ENCODE assay signal across 13 cellular contexts in genomic region chr9:107246259-107247254, GRCh38. TPM values are rescaled to one million over a fixed set of nuclear protein-coding genes. Genes with fewer than 3 reads are reported as not detected.
A peak's percentile ranks its signal among the peaks of the same experiment; 100 is the strongest.
DNase-seq lines count a peak whose midpoint lies in the region; ATAC-seq, FAIRE-seq and TF ChIP-seq lines count a peak whose summit lies in the region.
"Had no signal": no experiment of that assay in that cellular context is flagged by ENCODE, and none has a peak within 500 bp of the region (broad histone marks: within the 10 kb centered on the region; RNA-seq: fewer than 3 reads in every experiment).

No MANE protein-coding gene starts in this region.

- H2AFZ ChIP-seq in HepG2 (ENCODE audit: low read length) = no peak overlapping the region

- H4K20me1 ChIP-seq in DOHH2 (ENCODE audit: control insufficient read depth, insufficient read depth, low read depth, low read length) = no peaks in the 10 kb centered on the region
- no peaks in the 10 kb centered on the region for H4K20me1 ChIP-seq in HepG2 (ENCODE audit: insufficient read depth, low read length)

- H3K27ac ChIP-seq in DOHH2 (ENCODE audit: low read depth, low read length) (no peak overlapping the region), HepG2 (ENCODE audit: extremely low read length, insufficient read depth, low read length) (no peak overlapping the region), uterus (no peak overlapping the region), sigmoid colon (no peak overlapping the region)
- H3K27ac ChIP-seq: SK-N-MC, transverse colon had no signal

- CTCF ChIA-PET in activated CD8-positive, alpha-beta T cell treated with anti-CD3 and anti-CD28 coated beads, Interleukin-2, amount 10 ng/mL, durations not matched to agents 7 days and 5 days (lab: Charles Lee) = no interaction called here
- CTCF ChIA-PET in HepG2 (lab: Yijun Ruan, JAX; ENCODE audit: low intra/inter-chr PET ratio, low total read pairs) = interaction anchor here (1.2 kb wide), 1 partner anchor 109 kb away, joined by 3 read pairs; no protein-coding TSS in a partner anchor

- H3K4me1 ChIP-seq in DOHH2 (ENCODE audit: control insufficient read depth, low read length) (no peaks in the 10 kb centered on the region), HepG2 (ENCODE audit: insufficient read depth, low read length) (peaks cover 65% of the 10 kb centered on the region), uterus (no peaks in the 10 kb centered on the region), sigmoid colon (peaks cover 0 to 10% (median 4%) of the 10 kb centered on the region in 4 donors)

- H3K27ac Mint-ChIP-seq in activated CD8-positive, alpha-beta T cell treated with anti-CD3 and anti-CD28 coated beads, Interleukin-2, amount 10 ng/mL, durations not matched to agents 7 days and 5 days = peak overlapping the region; percentile 64
- H3K27ac Mint-ChIP-seq in CD14-positive monocyte (peak overlapping the region in 1 of 7 donors; percentile 43), progenitor cell of endocrine pancreas (no peak overlapping the region)

- no peak for FAIRE-seq in HepG2 (lab: Jason Lieb, UNC)

- WGBS in HepG2 (ENCODE audit: low lambda C conversion rate) = 96% methylated on average over 5 of the region's 5 CpGs
- WGBS in sigmoid colon, 2 donors = 91 to 95% methylated on average over 5 of the region's 5 CpGs

- no peak overlapping the region for H3K4me3 Mint-ChIP-seq in activated CD8-positive, alpha-beta T cell treated with anti-CD3 and anti-CD28 coated beads, Interleukin-2, amount 10 ng/mL, durations not matched to agents 7 days and 5 days
- H3K4me3 Mint-ChIP-seq in CD14-positive monocyte (no peak overlapping the region), progenitor cell of endocrine pancreas (ENCODE audit: low read depth) (no peak overlapping the region)

- no peaks in the 10 kb centered on the region for H3K27me3 Mint-ChIP-seq in activated CD8-positive, alpha-beta T cell treated with anti-CD3 and anti-CD28 coated beads, Interleukin-2, amount 10 ng/mL, durations not matched to agents 7 days and 5 days (ENCODE audit: low read depth)
- H3K27me3 Mint-ChIP-seq in CD14-positive monocyte (ENCODE audit: low read depth in 3 of 3) = peaks cover 5 to 13% (median 6%) of the 10 kb centered on the region in 3 donors
- H3K27me3 Mint-ChIP-seq in progenitor cell of endocrine pancreas = no peaks in the 10 kb centered on the region

- POLR2A ChIA-PET in activated CD8-positive, alpha-beta T cell treated with anti-CD3 and anti-CD28 coated beads, Interleukin-2, amount 10 ng/mL, durations not matched to agents 7 days and 5 days (lab: Charles Lee) = interaction anchor here (0.7 kb wide), 1 partner anchor 36 kb away, joined by 4 read pairs; the partner anchor contains the start of gene RAD23B
- POLR2A ChIA-PET in HepG2 (lab: Yijun Ruan, JAX) = no interaction called here

- no TSS peak for BruUV-seq in HepG2 (replicated peaks; lab: Mats Ljungman, UMichigan)

- in situ Hi-C loops in HepG2 (cut with HindIII; ENCODE audit: extremely low pct_ligation_motif_present, low pct_unique_long_range_greater_than_20kb) = no loop called here

- no peak for TF ChIP-seq POLR2A in HepG2 (IDR thresholded peaks at IDR 0.05; ENCODE audit: insufficient read depth in 1 of 2, low read depth in 2 of 2, low read length in 2 of 2)
- no peak for TF ChIP-seq POLR2A in uterus (IDR thresholded peaks at IDR 0.05)
- TF ChIP-seq POLR2A in sigmoid colon (IDR thresholded peaks at IDR 0.05) = no peak

- ATAC-seq in activated CD8-positive, alpha-beta T cell treated with anti-CD3 and anti-CD28 coated beads, Interleukin-2, amount 10 ng/mL, durations not matched to agents 7 days and 5 days = peak; percentile 81
- no peak for ATAC-seq in HepG2

- DNase-seq in HFF-Myc (ENCODE audit: extremely low read depth, low read depth) (no peak), HepG2 (ENCODE audit: low spot score) (no peak), uterus (no peak), CD14-positive monocyte (ENCODE audit: low spot score) (no peak), sigmoid colon (no peak), progenitor cell of endocrine pancreas (ENCODE audit: low spot score, unreplicated experiment) (no peak)
- peak; percentile 42 for DNase-seq in activated CD8-positive, alpha-beta T cell treated with anti-CD3 and anti-CD28 coated beads, Interleukin-2, amount 10 ng/mL, durations not matched to agents 7 days and 5 days
- DNase-seq: activated T-cell treated with anti-CD3 and anti-CD28 coated beads for 4 hours, cerebellar nuclear complex, NCI-H1417 treated with DMSO at 0.1 percent for 48 hours, transverse colon had no signal

- H3K79me2 ChIP-seq in DOHH2 (ENCODE audit: control insufficient read depth, low read length) (no peaks in the 10 kb centered on the region), HepG2 (ENCODE audit: insufficient read depth, low read length) (no peaks in the 10 kb centered on the region)

- no peak overlapping the region for H3K4me2 ChIP-seq in DOHH2 (ENCODE audit: low read length)
- peak overlapping the region; percentile 6; the same call in 1 of the 2 replicates for H3K4me2 ChIP-seq in HepG2 (ENCODE audit: low read depth, low read length)

- no peaks in the 10 kb centered on the region for H3F3A ChIP-seq in DOHH2 (ENCODE audit: control insufficient read depth, insufficient read depth)

- no peak overlapping the region for H3K4me3 ChIP-seq in DOHH2 (ENCODE audit: low read length)
- no peak overlapping the region for H3K4me3 ChIP-seq in HFF-Myc (replicated peaks; ENCODE audit: low read depth, low read length)
- H3K4me3 ChIP-seq in HepG2 (replicated peaks in 1 of 3; ENCODE audit: insufficient read depth in 1 of 3, low read depth in 2 of 3, low read length in 3 of 3) = no peak overlapping the region
- no peak overlapping the region for H3K4me3 ChIP-seq in uterus
- no peak overlapping the region for H3K4me3 ChIP-seq in sigmoid colon
- H3K4me3 ChIP-seq: SK-N-MC, transverse colon had no signal

- H3K27me3 ChIP-seq in DOHH2 (ENCODE audit: control insufficient read depth, low read length) (peaks cover 6% of the 10 kb centered on the region), HepG2 (ENCODE audit: control insufficient read depth in 1 of 2, insufficient read depth in 2 of 2, low read length in 2 of 2) (no peaks in the 10 kb centered on the region; a peak in 1 of 5 replicates), uterus (no peaks in the 10 kb centered on the region), sigmoid colon (no peaks in the 10 kb centered on the region)
- H3K27me3 ChIP-seq: transverse colon had no signal

- TF ChIP-seq CTCF in DOHH2 (IDR thresholded peaks at IDR 0.05; ENCODE audit: low read depth, low read length, poor library complexity, severe bottlenecking) (peak; percentile 47), HFF-Myc (IDR thresholded peaks at IDR 0.05; ENCODE audit: low read depth, low read length, missing control alignments) (peak; percentile 38), HepG2 (CRISPR knock-in tag; IDR thresholded peaks at IDR 0.05) (peak; percentile 40), uterus (IDR thresholded peaks at IDR 0.05) (no peak), CD14-positive monocyte (IDR thresholded peaks at IDR 0.05) (no peak), sigmoid colon (IDR thresholded peaks at IDR 0.05) (no peak), progenitor cell of endocrine pancreas (IDR thresholded peaks at IDR 0.05; ENCODE audit: unreplicated experiment) (no peak)

- H3K36me3 ChIP-seq in DOHH2 (ENCODE audit: control insufficient read depth, low read length) (no peaks in the 10 kb centered on the region), HepG2 (replicated peaks in 1 of 2; ENCODE audit: control insufficient read depth in 1 of 2, insufficient read depth in 2 of 2, low read length in 2 of 2) (no peaks in the 10 kb centered on the region), uterus (no peaks in the 10 kb centered on the region), sigmoid colon (no peaks in the 10 kb centered on the region)
- H3K36me3 ChIP-seq: transverse colon had no signal

- H3K9ac ChIP-seq in HepG2 (ENCODE audit: insufficient read depth, low read depth, low read length) = no peak overlapping the region

- peaks cover 24% of the 10 kb centered on the region for H3K4me1 Mint-ChIP-seq in activated CD8-positive, alpha-beta T cell treated with anti-CD3 and anti-CD28 coated beads, Interleukin-2, amount 10 ng/mL, durations not matched to agents 7 days and 5 days (ENCODE audit: low read depth)
- H3K4me1 Mint-ChIP-seq in CD14-positive monocyte (no peaks in the 10 kb centered on the region), progenitor cell of endocrine pancreas (ENCODE audit: low read depth) (peaks cover 43% of the 10 kb centered on the region)

- H3K9me3 Mint-ChIP-seq in activated CD8-positive, alpha-beta T cell treated with anti-CD3 and anti-CD28 coated beads, Interleukin-2, amount 10 ng/mL, durations not matched to agents 7 days and 5 days (ENCODE audit: insufficient read depth) = no peaks in the 10 kb centered on the region
- H3K9me3 Mint-ChIP-seq in CD14-positive monocyte (peaks cover 0 to 6% (median 0%) of the 10 kb centered on the region in 7 donors), progenitor cell of endocrine pancreas (ENCODE audit: low read depth) (no peaks in the 10 kb centered on the region)

- intact Hi-C loops in HepG2 (cut with micrococcal nuclease; ENCODE audit: unreplicated experiment) (no loop called here), uterus (cut with DNase I; ENCODE audit: low total_unique reads) (no loop called here), CD14-positive monocyte (cut with micrococcal nuclease) (no loop called here), sigmoid colon (cut with DNase I) (no loop called here)

- H3K9me2 ChIP-seq in DOHH2 (replicated peaks; ENCODE audit: control insufficient read depth, low read length) = no peaks in the 10 kb centered on the region

- TF ChIP-seq EP300 in HepG2 (IDR thresholded peaks at IDR 0.05; ENCODE audit: low read depth in 2 of 2, low read length in 2 of 2) = no peak
- TF ChIP-seq EP300 in HepG2 (CRISPR knock-in tag; IDR thresholded peaks at IDR 0.05; ENCODE audit: borderline replicate concordance) = no peak
- TF ChIP-seq EP300 in sigmoid colon (IDR thresholded peaks at IDR 0.05) = no peak

- TF ChIP-seq RAD21 in HepG2 (CRISPR knock-in tag; IDR thresholded peaks at IDR 0.05) = no peak

- H3K9me3 ChIP-seq in DOHH2 (ENCODE audit: control insufficient read depth, insufficient read depth, low read length) = no peaks in the 10 kb centered on the region
- H3K9me3 ChIP-seq in HepG2 (ENCODE audit: low read length) = no peaks in the 10 kb centered on the region
- no peaks in the 10 kb centered on the region for H3K9me3 ChIP-seq in uterus
- H3K9me3 ChIP-seq in sigmoid colon = no peaks in the 10 kb centered on the region
- H3K9me3 ChIP-seq: transverse colon had no signal

- H3K36me3 Mint-ChIP-seq in activated CD8-positive, alpha-beta T cell treated with anti-CD3 and anti-CD28 coated beads, Interleukin-2, amount 10 ng/mL, durations not matched to agents 7 days and 5 days (ENCODE audit: low read depth) = no peaks in the 10 kb centered on the region
- H3K36me3 Mint-ChIP-seq in CD14-positive monocyte (no peaks in the 10 kb centered on the region), progenitor cell of endocrine pancreas (ENCODE audit: insufficient read depth) (no peaks in the 10 kb centered on the region)

RNA-seq across cellular contexts. Expression of gene RAD23B, which starts 36.5 kb away (rescaled TPM):
- 100 to 1,000 TPM; 104 to 106 TPM for total RNA-seq in activated CD8-positive, alpha-beta T cell treated with anti-CD3 and anti-CD28 coated beads, Interleukin-2, amount 10 ng/mL, durations not matched to agents 7 days and 5 days
- total RNA-seq in HepG2 (2016; rRNA removed; fragmentation: Illumina TruSeq; extraction: Trizol) (133 and 159 TPM in 2 replicates), uterus (10 to 100 TPM; 39.5 to 92.9 (median 63.8) TPM), sigmoid colon (10 to 100 TPM; 61.9 to 74.3 (median 66.4) TPM), progenitor cell of endocrine pancreas (153 and 171 TPM in 2 replicates)
- total RNA-seq in HepG2 (2016; cell fraction: cytosol; rRNA removed; fragmentation: Illumina TruSeq; extraction: Trizol; ENCODE audit: low read depth) = 59.7 and 60.0 TPM in 2 replicates
- total RNA-seq in HepG2 (2016; cell fraction: insoluble cytoplasmic fraction; rRNA removed; fragmentation: Illumina TruSeq; extraction: Trizol) = 128 and 156 TPM in 2 replicates
- total RNA-seq in HepG2 (2016; cell fraction: membrane; rRNA removed; fragmentation: Illumina TruSeq; extraction: Trizol) = 120 and 126 TPM in 2 replicates
- 62.9 and 65.9 TPM in 2 replicates for total RNA-seq in HepG2 (2016; cell fraction: nucleus; rRNA removed; fragmentation: Illumina TruSeq; extraction: Trizol)
- polyA plus RNA-seq in HepG2 (2011; rRNA removed) (156 and 162 TPM in 2 replicates), CD14-positive monocyte (10 to 100 TPM; 21.6 to 24.7 TPM), sigmoid colon (10 to 100 TPM; 58.3 to 66.8 (median 61.2) TPM)
- 93.8 and 114 TPM in 2 replicates for polyA plus RNA-seq in HepG2 (2011; cell fraction: cytosol; rRNA removed)
- polyA plus RNA-seq in HepG2 (2011; cell fraction: nucleus; rRNA removed) = 25.3 and 25.6 TPM in 2 replicates
- 90.7 and 110 TPM in 2 replicates for polyA plus RNA-seq in HepG2 (2012)
- 26.3 and 31.4 TPM in 2 replicates for polyA plus RNA-seq in HepG2 (2016; cell fraction: cytosol; fragmentation: Illumina TruSeq; extraction: Trizol; ENCODE audit: low read depth)
- 185 and 198 TPM in 2 replicates for polyA plus RNA-seq in HepG2 (2016; cell fraction: insoluble cytoplasmic fraction; fragmentation: Illumina TruSeq; extraction: Trizol; ENCODE audit: low read depth)
- 79.8 and 80.6 TPM in 2 replicates for polyA plus RNA-seq in HepG2 (2016; cell fraction: membrane; fragmentation: Illumina TruSeq; extraction: Trizol; ENCODE audit: low read depth)
- 67.0 and 71.9 TPM in 2 replicates for polyA plus RNA-seq in HepG2 (2016; cell fraction: nucleus; fragmentation: Illumina TruSeq; extraction: Trizol; ENCODE audit: insufficient read depth, low read depth)
- 270 and 278 TPM in 2 replicates for polyA minus RNA-seq in HepG2 (2011; rRNA and poly(A)+ RNA removed; ENCODE audit: low replicate concordance)
- 139 and 149 TPM in 2 replicates for polyA minus RNA-seq in HepG2 (2011; cell fraction: cytosol; rRNA and poly(A)+ RNA removed)
- polyA minus RNA-seq in HepG2 (2011; cell fraction: nucleus; rRNA and poly(A)+ RNA removed) = 85.5 and 87.8 TPM in 2 replicates

Comparison
In these comparisons a context has a peak if more than half of its experiments do, and no peak if none do; other contexts are left out.
1. CTCF ChIP-seq: peak in DOHH2 (single experiment), HFF-Myc (single experiment) and HepG2 (single experiment); none in uterus (0 of 4), CD14-positive monocyte (single experiment), sigmoid colon (0 of 4) and progenitor cell of endocrine pancreas (single experiment).